20 cellular contexts compared by ENCODE assay signal in genomic region chr2:2586068-2586776, GRCh38.
"Had no signal": no experiment of that assay in that cellular context is flagged by ENCODE, and none has a peak within 500 bp of the region (broad histone marks: within the 10 kb centered on the region; RNA-seq: fewer than 3 reads in every experiment).

No MANE protein-coding gene starts in this region.

- H3K9me3 ChIP-seq: body of pancreas, testis had no signal

- H3K4me1 ChIP-seq: body of pancreas, heart left ventricle, testis had no signal

- H3K27ac ChIP-seq: body of pancreas, cardiac muscle cell, epithelial cell of prostate, heart left ventricle, testis had no signal

- H3K27me3 ChIP-seq: body of pancreas, cardiac muscle cell, testis had no signal

- H3K36me3 ChIP-seq: cardiac muscle cell, heart left ventricle had no signal

- DNase-seq: activated B cell treated with CpG ODN at 0.5 μM for 24 hours; activated CD4-positive, alpha-beta T cell treated with anti-CD3 and anti-CD28 coated beads for 4 hours; activated CD8-positive, alpha-beta T cell treated with anti-CD3 and anti-CD28 coated beads for 36 hours; activated gamma-delta T cell treated with Interleukin-2 at 50 U/mL for 16 hours; activated T-cell treated with anti-CD3 and anti-CD28 coated beads, Interleukin-2, amount 50 U/mL, for 1 hour; body of pancreas; heart left ventricle; left colon; nephron progenitor cell; nucleus accumbens; small intestine; stimulated activated CD4-positive, alpha-beta T cell treated with anti-CD3 and anti-CD28 coated beads, Interleukin-15, amount 100 ng/mL, for 24 hours; stimulated activated CD4-positive, alpha-beta T cell treated with anti-CD3 and anti-CD28 coated beads, Interleukin-2, amount 100 ng/mL, for 48 hours; stimulated activated CD8-positive, alpha-beta memory T cell treated with anti-CD3 and anti-CD28 coated beads, Interleukin-4, amount 100 ng/mL, for 48 hours; stimulated activated naive B cell treated with anti-CD40 and anti-IgM and Interleukin-4, amounts not matched to agents 10 μg/mL and 1 μg/mL and 100 μg/mL, for 72 hours; T-helper 1 cell; testis; trophoblast cell had no signal

- H3K4me3 ChIP-seq: body of pancreas, cardiac muscle cell, heart left ventricle, testis had no signal
